ENCODE assay signal across 1 cellular context in the genomic region with DNA sequence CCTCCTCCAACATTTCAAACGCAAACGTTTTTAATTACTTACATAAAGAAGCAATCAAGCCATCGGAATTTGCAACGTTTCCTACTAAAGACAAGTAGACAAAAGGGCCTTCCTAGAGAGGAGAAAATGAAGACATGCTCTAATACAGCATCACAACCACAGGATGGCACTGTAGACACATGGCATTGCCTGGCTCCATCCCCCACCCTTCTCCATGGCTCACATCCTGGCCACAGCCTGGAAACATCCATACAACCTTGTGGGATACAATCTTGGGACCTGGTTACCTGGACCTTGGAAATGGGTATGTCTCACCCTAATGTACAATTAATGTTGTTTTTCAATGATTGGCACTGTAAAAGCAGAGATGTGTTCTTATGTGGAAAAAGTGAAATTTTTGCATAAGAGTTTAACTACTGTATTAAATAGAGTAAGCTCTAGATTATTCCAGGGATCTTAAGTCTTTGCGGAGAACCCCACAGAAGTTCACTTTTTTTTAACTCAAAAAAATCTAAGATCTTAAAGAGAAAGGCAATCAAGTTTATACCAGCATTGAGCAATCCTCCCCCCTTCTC.
TF ChIP-seq lines count a peak whose summit lies in the region.

No MANE protein-coding gene starts in this region.

TF ChIP-seq in H1, 55 proteins besides CTCF, POLR2A, EP300 and RAD21:
- TF ChIP-seq JUND (IDR thresholded peaks at IDR 0.05; ENCODE audit: low read length) (no peak), NANOG (IDR thresholded peaks at IDR 0.05; ENCODE audit: insufficient read depth, low read depth, low read length, poor library complexity, severe bottlenecking) (no peak), CEBPB (IDR thresholded peaks at IDR 0.05; ENCODE audit: low read depth, low read length) (no peak), MAFK (IDR thresholded peaks at IDR 0.05; ENCODE audit: low read depth, low read length) (no peak), ASH2L (IDR thresholded peaks at IDR 0.05; ENCODE audit: low read length) (no peak), CHD2 (IDR thresholded peaks at IDR 0.05; ENCODE audit: low read length) (peak; percentile 69; the same call in 1 of the 2 replicates), JUN (IDR thresholded peaks at IDR 0.05; ENCODE audit: low read depth, low read length) (no peak), RFX5 (IDR thresholded peaks at IDR 0.05; ENCODE audit: borderline replicate concordance, low read depth, low read length) (no peak), SIN3A (conservative IDR thresholded peaks at IDR 0.05 in 1 of 2, IDR thresholded peaks at IDR 0.05 in 1 of 2; ENCODE audit: low read depth in 1 of 2, low read length in 2 of 2) (0 out of 4 replicates have a peak, but pooled peaks of 1 of the 2 experiments have one; percentile 31), GTF2F1 (IDR thresholded peaks at IDR 0.05; ENCODE audit: borderline replicate concordance, low read depth, low read length) (no peak), SP4 (IDR thresholded peaks at IDR 0.05; ENCODE audit: low read length) (no peak), RXRA (IDR thresholded peaks at IDR 0.05; ENCODE audit: insufficient read depth, low read depth, low read length) (no peak), CBX5 (IDR thresholded peaks at IDR 0.05; ENCODE audit: low read depth, low read length) (no peak), TEAD4 (IDR thresholded peaks at IDR 0.05; ENCODE audit: low read depth, low read length) (0 out of 2 replicates have a peak, but pooled peaks have one; percentile 22), CTBP2 (IDR thresholded peaks at IDR 0.05; ENCODE audit: borderline replicate concordance, insufficient read depth, insufficient read length, low read length) (no peak), SP1 (IDR thresholded peaks at IDR 0.05; ENCODE audit: low read depth, low read length) (no peak), KDM4A (IDR thresholded peaks at IDR 0.05; ENCODE audit: low read depth, low read length, severe bottlenecking) (no peak), SRF (IDR thresholded peaks at IDR 0.05; ENCODE audit: low read depth, low read length) (no peak), YY1 (IDR thresholded peaks at IDR 0.05; ENCODE audit: low read depth, low read length) (0 out of 2 replicates have a peak, but pooled peaks have one; percentile 40), CBX8 (IDR thresholded peaks at IDR 0.05; ENCODE audit: borderline replicate concordance, low read depth, low read length) (no peak)
- TF ChIP-seq, protein P1, sequence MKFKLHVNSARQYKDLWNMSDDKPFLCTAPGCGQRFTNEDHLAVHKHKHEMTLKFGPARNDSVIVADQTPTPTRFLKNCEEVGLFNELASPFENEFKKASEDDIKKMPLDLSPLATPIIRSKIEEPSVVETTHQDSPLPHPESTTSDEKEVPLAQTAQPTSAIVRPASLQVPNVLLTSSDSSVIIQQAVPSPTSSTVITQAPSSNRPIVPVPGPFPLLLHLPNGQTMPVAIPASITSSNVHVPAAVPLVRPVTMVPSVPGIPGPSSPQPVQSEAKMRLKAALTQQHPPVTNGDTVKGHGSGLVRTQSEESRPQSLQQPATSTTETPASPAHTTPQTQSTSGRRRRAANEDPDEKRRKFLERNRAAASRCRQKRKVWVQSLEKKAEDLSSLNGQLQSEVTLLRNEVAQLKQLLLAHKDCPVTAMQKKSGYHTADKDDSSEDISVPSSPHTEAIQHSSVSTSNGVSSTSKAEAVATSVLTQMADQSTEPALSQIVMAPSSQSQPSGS (IDR thresholded peaks at IDR 0.05; ENCODE audit: low read length), result no peak
- TF ChIP-seq, protein P2, sequence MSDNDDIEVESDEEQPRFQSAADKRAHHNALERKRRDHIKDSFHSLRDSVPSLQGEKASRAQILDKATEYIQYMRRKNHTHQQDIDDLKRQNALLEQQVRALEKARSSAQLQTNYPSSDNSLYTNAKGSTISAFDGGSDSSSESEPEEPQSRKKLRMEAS (IDR thresholded peaks at IDR 0.05), result peak; percentile 61; the same call in 1 of the 2 replicates
